ENCODE assay signal across 9 cellular contexts in genomic region chr16:89246383-89246902, GRCh38. TPM values are rescaled to one million over a fixed set of nuclear protein-coding genes. Genes with fewer than 3 reads are reported as not detected.
DNase-seq lines count a peak whose midpoint lies in the region; ATAC-seq and TF ChIP-seq lines count a peak whose summit lies in the region.
"Had no signal": no experiment of that assay in that cellular context is flagged by ENCODE, and none has a peak within 500 bp of the region (broad histone marks: within the 10 kb centered on the region; RNA-seq: fewer than 3 reads in every experiment).

No MANE protein-coding gene starts in this region.

- H2BK12ac ChIP-seq in neuronal stem cell (ENCODE audit: low read length), result no peak overlapping the region

- peak overlapping the region in 7 of 8 donors; percentile 29 to 87 (median 63) for H3K27ac Mint-ChIP-seq in CD8-positive, alpha-beta memory T cell

- no peaks in the 10 kb centered on the region for H3K36me3 ChIP-seq in CD8-positive, alpha-beta memory T cell (ENCODE audit: insufficient read depth, low read length)
- no peaks in the 10 kb centered on the region for H3K36me3 ChIP-seq in OCI-LY1 (ENCODE audit: insufficient read depth, low read length)
- H3K36me3 ChIP-seq in endocrine pancreas (ENCODE audit: control insufficient read depth, insufficient read depth, low read length), result no peaks in the 10 kb centered on the region
- H3K36me3 ChIP-seq in neuronal stem cell (replicated peaks in 1 of 2; ENCODE audit: control insufficient read depth in 2 of 2, insufficient read depth in 2 of 2, low read length in 2 of 2), result no peaks in the 10 kb centered on the region
- H3K36me3 ChIP-seq: ascending aorta had no signal

- H3F3A ChIP-seq in OCI-LY1 (ENCODE audit: insufficient read depth, low read length), result no peaks in the 10 kb centered on the region

- H3K4me3 Mint-ChIP-seq in CD8-positive, alpha-beta memory T cell, result peak overlapping the region in 5 of 7 donors; percentile 50 to 62 (median 61)

- no peak overlapping the region for H4K8ac ChIP-seq in neuronal stem cell (ENCODE audit: low read depth, low read length)

- H3K79me2 ChIP-seq in OCI-LY1 (ENCODE audit: insufficient read depth, low read length), result no peaks in the 10 kb centered on the region

- peaks cover 10% of the 10 kb centered on the region for H3K4me1 ChIP-seq in CD8-positive, alpha-beta memory T cell (ENCODE audit: insufficient read depth, low read length)
- H3K4me1 ChIP-seq in OCI-LY1 (ENCODE audit: insufficient read depth, low read length, severe bottlenecking) (peaks cover 5% of the 10 kb centered on the region), endocrine pancreas (ENCODE audit: control insufficient read depth, insufficient read depth, low read length) (no peaks in the 10 kb centered on the region), neuronal stem cell (ENCODE audit: control insufficient read depth in 2 of 2, insufficient read depth in 1 of 2, low read depth in 1 of 2, low read length in 2 of 2) (peaks cover 0 to 3% of the 10 kb centered on the region in 2 donors)

- H3K9me3 Mint-ChIP-seq in CD8-positive, alpha-beta memory T cell, result peaks cover 0 to 9% (median 9%) of the 10 kb centered on the region in 5 donors

- no peaks in the 10 kb centered on the region for H3K9me3 ChIP-seq in CD8-positive, alpha-beta memory T cell (ENCODE audit: low read length)
- H3K9me3 ChIP-seq in OCI-LY1 (ENCODE audit: low read length) (no peaks in the 10 kb centered on the region), endocrine pancreas (ENCODE audit: control insufficient read depth, low read length) (no peaks in the 10 kb centered on the region), neuronal stem cell (replicated peaks in 1 of 2; ENCODE audit: control insufficient read depth in 2 of 2, insufficient read depth in 1 of 2, low read depth in 1 of 2, low read length in 2 of 2) (peaks cover 2 to 6% of the 10 kb centered on the region in 2 donors)
- H3K9me3 ChIP-seq: ascending aorta had no signal

- H3K14ac ChIP-seq in neuronal stem cell (ENCODE audit: low read length), result no peak overlapping the region

- H3K36me3 Mint-ChIP-seq in CD8-positive, alpha-beta memory T cell, result peaks cover 0 to 7% (median 2%) of the 10 kb centered on the region in 3 donors

- H2BK120ac ChIP-seq in neuronal stem cell (ENCODE audit: low read depth, low read length), result no peak overlapping the region

- peaks cover 1% of the 10 kb centered on the region for H3K79me1 ChIP-seq in neuronal stem cell (ENCODE audit: low read depth, low read length)

- H2AFZ ChIP-seq in OCI-LY1 (ENCODE audit: low read length) (no peak overlapping the region), neuronal stem cell (ENCODE audit: low read length) (peak overlapping the region; percentile 97)

- TF ChIP-seq CTCF in OCI-LY1 (IDR thresholded peaks at IDR 0.05; ENCODE audit: low read length), result no peak
- no peak for TF ChIP-seq CTCF in omental fat pad (IDR thresholded peaks at IDR 0.05)

- H3K4ac ChIP-seq in neuronal stem cell (ENCODE audit: low read length), result no peak overlapping the region

- POLR2A ChIA-PET in CD8-positive, alpha-beta memory T cell (lab: Charles Lee), result interaction anchor here (1.6 kb wide), 1 partner anchor 70 kb away, joined by 9 read pairs; no protein-coding TSS in a partner anchor

- H3K4me2 ChIP-seq in OCI-LY1 (ENCODE audit: low read length) (peak overlapping the region; percentile 64), neuronal stem cell (ENCODE audit: insufficient read depth, low read length, poor library complexity, severe bottlenecking) (peak overlapping the region; percentile 93)

- H3K27ac ChIP-seq in CD8-positive, alpha-beta memory T cell (ENCODE audit: low read depth, low read length), result no peak overlapping the region
- no peak overlapping the region for H3K27ac ChIP-seq in OCI-LY1 (ENCODE audit: low read depth, low read length, poor library complexity, severe bottlenecking)
- no peak overlapping the region for H3K27ac ChIP-seq in neuronal stem cell (replicated peaks; ENCODE audit: low read length)
- H3K27ac ChIP-seq: ascending aorta had no signal

- H3K23ac ChIP-seq in neuronal stem cell (ENCODE audit: low read depth, low read length, poor library complexity), result no peak overlapping the region

- no peaks in the 10 kb centered on the region for H3K27me3 ChIP-seq in CD8-positive, alpha-beta memory T cell (ENCODE audit: insufficient read depth, low read length, poor library complexity, severe bottlenecking)
- H3K27me3 ChIP-seq in OCI-LY1 (ENCODE audit: insufficient read depth, low read length) (no peaks in the 10 kb centered on the region), endocrine pancreas (ENCODE audit: control insufficient read depth, insufficient read depth, low read length) (no peaks in the 10 kb centered on the region), neuronal stem cell (ENCODE audit: control insufficient read depth in 3 of 3, insufficient read depth in 3 of 3, low read depth in 1 of 3, low read length in 3 of 3) (peaks cover 0 to 3% (median 0%) of the 10 kb centered on the region in 3 experiments)
- H3K27me3 ChIP-seq: ascending aorta had no signal

- CTCF ChIA-PET in CD8-positive, alpha-beta memory T cell (lab: Charles Lee), result interaction anchor here (1.1 kb wide), 2 partner anchors 43 to 162 kb away, joined by 3 read pairs; no protein-coding TSS in a partner anchor

- H4K20me1 ChIP-seq in OCI-LY1 (ENCODE audit: insufficient read depth, low read length), result no peaks in the 10 kb centered on the region

- H3K27me3 Mint-ChIP-seq in CD8-positive, alpha-beta memory T cell, result no peaks in the 10 kb centered on the region

- no peak overlapping the region for H2AK5ac ChIP-seq in neuronal stem cell (ENCODE audit: low read depth, low read length)

- ATAC-seq in omental fat pad (ENCODE audit: low FRiP score), result no peak

- DNase-seq in CD8-positive, alpha-beta memory T cell, result no peak
- DNase-seq in neuronal stem cell (ENCODE audit: low spot score) (no peak), omental fat pad (ENCODE audit: low spot score) (no peak), GM19238 (ENCODE audit: insufficient read length, low spot score) (no peak), ureter (ENCODE audit: low spot score) (no peak)
- DNase-seq in NK-92 treated with Interleukin-12 subunit alpha and Interleukin-12 subunit beta, amount 100 ng/mL, for 24 hours (lab: John Stamatoyannopoulos, UW), result no peak

- peaks cover 8 to 24% (median 16%) of the 10 kb centered on the region in 3 donors for H3K4me1 Mint-ChIP-seq in CD8-positive, alpha-beta memory T cell

- peak overlapping the region; percentile 51; the same call in 1 of the 2 replicates for H3K9ac ChIP-seq in OCI-LY1 (ENCODE audit: low read length)
- H3K9ac ChIP-seq in endocrine pancreas (ENCODE audit: control insufficient read depth, insufficient read depth, low read length), result peak overlapping the region; percentile 60
- no peak overlapping the region for H3K9ac ChIP-seq in neuronal stem cell (ENCODE audit: low read depth, low read length, poor library complexity)

- no peak overlapping the region for H3K4me3 ChIP-seq in CD8-positive, alpha-beta memory T cell (ENCODE audit: low read length)
- peak overlapping the region; percentile 52 for H3K4me3 ChIP-seq in OCI-LY1 (ENCODE audit: low read depth, low read length, poor library complexity, severe bottlenecking)
- H3K4me3 ChIP-seq in endocrine pancreas (ENCODE audit: control insufficient read depth, insufficient read depth, low read length), result no peak overlapping the region
- H3K4me3 ChIP-seq in neuronal stem cell (ENCODE audit: low read length in 2 of 2), result peak overlapping the region in 1 of 2 donors; percentile 54

- H3K18ac ChIP-seq in neuronal stem cell (ENCODE audit: low read length), result no peak overlapping the region

- no peak overlapping the region for H2BK15ac ChIP-seq in neuronal stem cell (ENCODE audit: low read length)

- WGBS in neuronal stem cell (ENCODE audit: extremely low coverage in 2 of 2, insufficient read length in 2 of 2, insufficient replicate concordance in 1 of 2), 2 donors, result no CpG with 5 or more reads among the region's 13 CpGs

- H2BK5ac ChIP-seq in neuronal stem cell (ENCODE audit: low read length), result no peak overlapping the region

- H3K9me2 ChIP-seq in OCI-LY1 (ENCODE audit: low read depth, low read length), result no peaks in the 10 kb centered on the region

- H4K91ac ChIP-seq in neuronal stem cell (ENCODE audit: low read depth, low read length, poor library complexity), result no peak overlapping the region

RNA-seq across cellular contexts. Expression of gene ZNF778, which starts 28.9 kb away (rescaled TPM):
- 10 to 100 TPM; 11.4 to 13.5 TPM for total RNA-seq in CD8-positive, alpha-beta memory T cell
- polyA plus RNA-seq in CD8-positive, alpha-beta memory T cell, result 4.1 TPM
- 7.7 TPM for polyA plus RNA-seq in neuronal stem cell (2013, experiment 1 of 2)
- polyA plus RNA-seq in neuronal stem cell (2013, experiment 2 of 2), result 8.7 TPM
- total RNA-seq in omental fat pad (10 to 100 TPM in 2 of 4 donors, 1 to 10 TPM in 2; 5.7 to 22.8 (median 13.4) TPM), ureter (10.0 TPM)

RNA-seq across cellular contexts. Expression of gene SLC22A31, which starts 46.1 kb away (rescaled TPM):
- total RNA-seq in CD8-positive, alpha-beta memory T cell, result not detected
- not detected for polyA plus RNA-seq in CD8-positive, alpha-beta memory T cell
- polyA plus RNA-seq in neuronal stem cell (2013, experiment 1 of 2), result 0.67 TPM
- 0.97 TPM for polyA plus RNA-seq in neuronal stem cell (2013, experiment 2 of 2)
- total RNA-seq in omental fat pad (not detected), ureter (2.5 TPM)
- total RNA-seq: ascending aorta had no signal
